Comparison of ENCODE assay signal across 8 cellular contexts in the genomic region with DNA sequence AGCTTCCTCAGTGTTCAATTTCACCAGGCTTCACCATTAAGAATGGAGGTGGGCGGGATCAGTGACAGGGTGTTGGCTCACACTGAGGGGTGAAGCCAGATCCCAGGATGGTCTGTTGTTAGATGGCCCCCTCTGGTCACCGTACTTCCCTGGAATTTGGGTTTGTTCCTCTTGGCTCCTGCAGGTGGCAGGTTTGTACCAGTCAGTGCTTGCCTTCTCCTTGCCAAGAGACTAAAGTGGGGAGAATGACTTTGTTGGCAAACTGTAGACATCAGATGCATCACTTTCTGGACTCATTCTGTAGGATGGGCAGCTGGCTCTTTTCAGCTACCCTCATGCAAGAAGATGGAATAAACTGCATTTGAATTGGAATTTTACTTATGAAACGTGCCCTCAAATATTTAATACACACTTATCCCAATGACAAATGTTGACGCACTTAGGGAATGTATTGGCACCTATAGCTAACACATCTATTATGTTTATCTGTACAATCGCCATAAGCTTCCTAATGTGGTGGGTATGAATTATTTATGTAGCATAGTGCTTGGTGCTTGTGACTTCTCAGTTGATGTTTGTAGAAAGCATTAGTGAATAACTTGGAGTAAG. TPM values are rescaled to one million over a fixed set of nuclear protein-coding genes. Genes with fewer than 3 reads are reported as not detected.
A peak's percentile ranks its signal among the peaks of the same experiment; 100 is the strongest.
DNase-seq lines count a peak whose midpoint lies in the region; ATAC-seq and TF ChIP-seq lines count a peak whose summit lies in the region.

No MANE protein-coding gene starts in this region.

- no peaks in the 10 kb centered on the region for H3K4me1 ChIP-seq in DND-41 (ENCODE audit: insufficient read depth, low read length)
- H3K4me1 ChIP-seq in adipocyte (ENCODE audit: control insufficient read depth, insufficient read depth, low read length) = peaks cover 14% of the 10 kb centered on the region
- peaks cover 4% of the 10 kb centered on the region for H3K4me1 ChIP-seq in suprapubic skin

- H3K27me3 ChIP-seq in DND-41 (ENCODE audit: insufficient read depth, low read length, poor library complexity) = peaks cover 4% of the 10 kb centered on the region
- no peaks in the 10 kb centered on the region for H3K27me3 ChIP-seq in adipocyte (replicated peaks; ENCODE audit: control insufficient read depth, insufficient read depth, low read length)
- H3K27me3 ChIP-seq in suprapubic skin = no peaks in the 10 kb centered on the region

- H3K36me3 ChIP-seq in DND-41 (ENCODE audit: insufficient read depth, low read length) (no peaks in the 10 kb centered on the region), adipocyte (ENCODE audit: control insufficient read depth, insufficient read depth, low read length, severe bottlenecking) (no peaks in the 10 kb centered on the region), suprapubic skin (no peaks in the 10 kb centered on the region)

- no peak for TF ChIP-seq EP300 in suprapubic skin (IDR thresholded peaks at IDR 0.05)

- WGBS in suprapubic skin = 62% methylated on average over 5 of the region's 5 CpGs

- H3K79me2 ChIP-seq in DND-41 (ENCODE audit: insufficient read depth, low read length) = no peaks in the 10 kb centered on the region

- H3K9ac ChIP-seq in DND-41 (ENCODE audit: low read depth, low read length) (no peak overlapping the region), adipocyte (ENCODE audit: low read length) (no peak overlapping the region)

- H3K4me2 ChIP-seq in DND-41 (ENCODE audit: insufficient read depth, low read length) = no peak overlapping the region

- no peaks in the 10 kb centered on the region for H4K20me1 ChIP-seq in DND-41 (ENCODE audit: insufficient read depth, low read length)

- H3K27ac ChIP-seq in DND-41 (ENCODE audit: low read length) (no peak overlapping the region), suprapubic skin (no peak overlapping the region)

- TF ChIP-seq POLR2A in suprapubic skin (IDR thresholded peaks at IDR 0.05) = no peak

- ATAC-seq in DND-41 (ENCODE audit: insufficient read depth, low read depth) (peak; percentile 52; the same call in 2 of the 3 replicates), GM21717 (IDR thresholded peaks at IDR 0.05; ENCODE audit: unreplicated experiment) (no peak)

- H3K4me3 ChIP-seq in DND-41 (ENCODE audit: low read depth in 1 of 2, low read length in 2 of 2) = no peak overlapping the region
- H3K4me3 ChIP-seq in adipocyte (ENCODE audit: low read length) = no peak overlapping the region
- no peak overlapping the region for H3K4me3 ChIP-seq in suprapubic skin

- DNase-seq in 8988T = peak; percentile 33
- peak; percentile 17 for DNase-seq in DND-41
- DNase-seq in NCI-H146 treated with DMSO at 0.1 percent for 48 hours (lab: John Stamatoyannopoulos, UW; ENCODE audit: unreplicated experiment) = peak; percentile 46
- DNase-seq in adipocyte (ENCODE audit: low read depth) = peak; percentile 40
- DNase-seq in iPS-NIHi11 (ENCODE audit: low spot score) = peak; percentile 77
- no peak for DNase-seq in suprapubic skin (ENCODE audit: low spot score in 2 of 2)
- DNase-seq in activated CD8-positive, alpha-beta memory T cell treated with anti-CD3 and anti-CD28 coated beads for 24 hours = no peak

- no peak overlapping the region for H2AFZ ChIP-seq in DND-41 (ENCODE audit: low read depth, low read length)

- TF ChIP-seq CTCF in DND-41 (IDR thresholded peaks at IDR 0.05; ENCODE audit: borderline replicate concordance, extremely low read depth, low read length, poor library complexity, severe bottlenecking) = peak; percentile 66
- TF ChIP-seq CTCF in suprapubic skin (IDR thresholded peaks at IDR 0.05) = peak; percentile 41 to 59

- H3K9me3 ChIP-seq in DND-41 (ENCODE audit: insufficient read depth, low read length, severe bottlenecking) (no peaks in the 10 kb centered on the region), adipocyte (ENCODE audit: control insufficient read depth, low read length) (no peaks in the 10 kb centered on the region), suprapubic skin (no peaks in the 10 kb centered on the region)

RNA-seq across cellular contexts. Expression of a gene that starts 31.4 kb away (rescaled TPM):
- total RNA-seq in suprapubic skin = under 1 TPM in 1 of 4 donors, not detected in 3; 0.23 TPM

Comparison
In these comparisons a context has a peak if more than half of its experiments do, and no peak if none do; other contexts are left out.
1. DNase-seq: peak in 8988T (single experiment), DND-41 (single experiment), NCI-H146 treated with DMSO at 0.1 percent for 48 hours (single experiment), adipocyte (single experiment) and iPS-NIHi11 (single experiment); none in suprapubic skin (0 of 2) and activated CD8-positive, alpha-beta memory T cell treated with anti-CD3 and anti-CD28 coated beads for 24 hours (single experiment).